Comparison of ENCODE assay signal across 8 cellular contexts in the genomic region with DNA sequence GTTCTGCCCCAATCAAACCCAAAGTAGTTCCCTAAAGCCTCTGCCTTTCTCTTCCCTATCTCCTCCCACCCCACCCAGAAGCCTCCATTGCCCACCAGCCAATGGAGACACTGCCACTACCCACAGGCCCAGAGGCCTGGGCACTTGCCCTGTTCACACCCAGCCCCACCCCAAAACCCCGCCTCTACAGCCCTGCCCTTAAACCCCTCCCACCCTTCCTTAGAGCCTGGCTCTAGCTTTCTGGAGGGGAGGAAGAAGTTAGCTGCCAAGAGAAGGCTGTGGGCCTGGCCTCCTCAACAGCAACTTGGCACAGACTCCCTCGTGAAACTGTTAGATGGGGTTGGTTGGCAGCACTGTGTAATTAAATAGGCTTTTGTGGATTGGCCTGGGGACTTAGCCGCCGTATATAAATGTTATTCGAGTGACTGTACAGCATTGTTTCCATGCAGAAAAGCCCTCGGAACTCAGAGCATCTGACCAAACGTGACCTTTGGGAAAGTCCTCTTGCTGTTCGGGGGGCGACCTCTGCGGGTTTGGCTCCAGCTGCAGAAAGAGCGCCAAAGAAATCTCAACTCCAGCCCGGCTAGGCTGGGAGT. TPM values are rescaled to one million over a fixed set of nuclear protein-coding genes. Genes with fewer than 3 reads are reported as not detected.
DNase-seq lines count a peak whose midpoint lies in the region; ATAC-seq and TF ChIP-seq lines count a peak whose summit lies in the region.

No MANE protein-coding gene starts in this region.

- H3K4me3 Mint-ChIP-seq in CD4-positive, alpha-beta T cell, result peak overlapping the region; percentile 87
- H3K4me3 Mint-ChIP-seq in IgD-negative memory B cell, result peak overlapping the region in 3 of 4 donors; percentile 65 to 84 (median 82)
- peak overlapping the region; percentile 80 for H3K4me3 Mint-ChIP-seq in activated CD8-positive, alpha-beta T cell treated with anti-CD3 and anti-CD28 coated beads, Interleukin-2, amount 10 ng/mL, durations not matched to agents 7 days and 5 days

- POLR2A ChIA-PET in CD4-positive, alpha-beta T cell (lab: Charles Lee), result interaction anchor here (1.1 to 2.0 kb wide), 3 partner anchors 37 to 88 kb away, joined by 7 to 27 read pairs (median 7); a partner anchor contains a TSS
- POLR2A ChIA-PET in activated CD8-positive, alpha-beta T cell treated with anti-CD3 and anti-CD28 coated beads, Interleukin-2, amount 10 ng/mL, durations not matched to agents 7 days and 5 days (lab: Charles Lee), result interaction anchor here (1.1 kb wide), 1 partner anchor 139 kb away, joined by 3 read pairs; no protein-coding TSS in a partner anchor

- peaks cover 7 to 21% (median 20%) of the 10 kb centered on the region in 3 donors for H3K4me1 ChIP-seq in skeletal muscle tissue (ENCODE audit: control insufficient read depth in 3 of 3, insufficient read depth in 3 of 3, low read length in 3 of 3)

- no peak overlapping the region for H3K27ac Mint-ChIP-seq in CD4-positive, alpha-beta T cell
- peak overlapping the region in 1 of 3 donors; percentile 92 for H3K27ac Mint-ChIP-seq in IgD-negative memory B cell
- H3K27ac Mint-ChIP-seq in activated CD8-positive, alpha-beta T cell treated with anti-CD3 and anti-CD28 coated beads, Interleukin-2, amount 10 ng/mL, durations not matched to agents 7 days and 5 days, result peak overlapping the region; percentile 89

- DNase-seq in CD4-positive, alpha-beta T cell, result no peak
- no peak for DNase-seq in activated CD8-positive, alpha-beta T cell treated with anti-CD3 and anti-CD28 coated beads, Interleukin-2, amount 10 ng/mL, durations not matched to agents 7 days and 5 days
- DNase-seq in left cardiac atrium, result peak; percentile 52
- DNase-seq in NCI-H748 treated with DMSO at 0.1 percent for 48 hours (lab: John Stamatoyannopoulos, UW), result no peak
- no peak for DNase-seq in NCI-H526 (lab: John Stamatoyannopoulos, UW)
- no peak for DNase-seq in NCI-H345 treated with DMSO at 0.1 percent for 48 hours (lab: John Stamatoyannopoulos, UW; ENCODE audit: unreplicated experiment)

- H3K9me3 Mint-ChIP-seq in CD4-positive, alpha-beta T cell, result no peaks in the 10 kb centered on the region
- H3K9me3 Mint-ChIP-seq in IgD-negative memory B cell, result no peaks in the 10 kb centered on the region
- no peaks in the 10 kb centered on the region for H3K9me3 Mint-ChIP-seq in activated CD8-positive, alpha-beta T cell treated with anti-CD3 and anti-CD28 coated beads, Interleukin-2, amount 10 ng/mL, durations not matched to agents 7 days and 5 days (ENCODE audit: insufficient read depth)

- H3K36me3 Mint-ChIP-seq in CD4-positive, alpha-beta T cell (ENCODE audit: low read depth), result no peaks in the 10 kb centered on the region
- no peaks in the 10 kb centered on the region for H3K36me3 Mint-ChIP-seq in IgD-negative memory B cell
- H3K36me3 Mint-ChIP-seq in activated CD8-positive, alpha-beta T cell treated with anti-CD3 and anti-CD28 coated beads, Interleukin-2, amount 10 ng/mL, durations not matched to agents 7 days and 5 days (ENCODE audit: low read depth), result no peaks in the 10 kb centered on the region

- intact Hi-C loops in CD4-positive, alpha-beta T cell (cut with DNase I, micrococcal nuclease), result loop anchor here (1.0 to 2.0 kb wide), 3 partner anchors 16 to 87 kb away; no protein-coding TSS in a partner anchor
- intact Hi-C loops in left cardiac atrium (cut with DNase I), result loop anchor here (1.0 to 5.0 kb wide), 3 partner anchors 36 to 87 kb away; no protein-coding TSS in a partner anchor

- no peaks in the 10 kb centered on the region for H3K27me3 Mint-ChIP-seq in CD4-positive, alpha-beta T cell
- peaks cover 5% of the 10 kb centered on the region for H3K27me3 Mint-ChIP-seq in IgD-negative memory B cell
- peaks cover 3% of the 10 kb centered on the region for H3K27me3 Mint-ChIP-seq in activated CD8-positive, alpha-beta T cell treated with anti-CD3 and anti-CD28 coated beads, Interleukin-2, amount 10 ng/mL, durations not matched to agents 7 days and 5 days (ENCODE audit: low read depth)

- H3K36me3 ChIP-seq in skeletal muscle tissue (ENCODE audit: control insufficient read depth in 3 of 3, insufficient read depth in 3 of 3, low read length in 3 of 3), result no peaks in the 10 kb centered on the region

- H3K27ac ChIP-seq in CD4-positive, alpha-beta T cell (ENCODE audit: low read depth, low read length), result no peak overlapping the region
- peak overlapping the region; percentile 56 for H3K27ac ChIP-seq in skeletal muscle tissue (ENCODE audit: low read depth, low read length)

- peaks cover 10% of the 10 kb centered on the region for H3K4me1 Mint-ChIP-seq in CD4-positive, alpha-beta T cell (ENCODE audit: low read depth)
- peaks cover 6 to 7% (median 6%) of the 10 kb centered on the region in 3 donors for H3K4me1 Mint-ChIP-seq in IgD-negative memory B cell
- peaks cover 20% of the 10 kb centered on the region for H3K4me1 Mint-ChIP-seq in activated CD8-positive, alpha-beta T cell treated with anti-CD3 and anti-CD28 coated beads, Interleukin-2, amount 10 ng/mL, durations not matched to agents 7 days and 5 days (ENCODE audit: low read depth)

- H3K27me3 ChIP-seq in CD4-positive, alpha-beta T cell (ENCODE audit: control insufficient read depth, insufficient read depth, low read length), result no peaks in the 10 kb centered on the region
- H3K27me3 ChIP-seq in skeletal muscle tissue (ENCODE audit: control insufficient read depth in 3 of 3, insufficient read depth in 3 of 3, low read length in 3 of 3), result no peaks in the 10 kb centered on the region

- ATAC-seq in CD4-positive, alpha-beta T cell (ENCODE audit: poor library complexity), result no peak
- peak; percentile 14 for ATAC-seq in activated CD8-positive, alpha-beta T cell treated with anti-CD3 and anti-CD28 coated beads, Interleukin-2, amount 10 ng/mL, durations not matched to agents 7 days and 5 days
- ATAC-seq in left cardiac atrium, result peak; percentile 78 to 80

- no peak overlapping the region for H3K4me3 ChIP-seq in skeletal muscle tissue (ENCODE audit: low read length in 3 of 3)

- TF ChIP-seq CTCF in CD4-positive, alpha-beta T cell (IDR thresholded peaks at IDR 0.05), result no peak

- CTCF ChIA-PET in CD4-positive, alpha-beta T cell (lab: Charles Lee), result interaction anchor here (0.7 to 3.1 kb wide), 13 partner anchors 13 to 184 kb away, joined by 3 to 76 read pairs (median 4); a partner anchor contains a TSS
- CTCF ChIA-PET in activated CD8-positive, alpha-beta T cell treated with anti-CD3 and anti-CD28 coated beads, Interleukin-2, amount 10 ng/mL, durations not matched to agents 7 days and 5 days (lab: Charles Lee), result interaction anchor here (1.0 to 8.4 kb wide), 19 partner anchors 9 to 142 kb away, joined by 3 to 105 read pairs (median 5); a partner anchor contains a TSS

- no peaks in the 10 kb centered on the region for H3K9me3 ChIP-seq in CD4-positive, alpha-beta T cell (ENCODE audit: control insufficient read depth, low read length)
- no peaks in the 10 kb centered on the region for H3K9me3 ChIP-seq in skeletal muscle tissue (ENCODE audit: control insufficient read depth in 3 of 3, low read length in 3 of 3)

- H3K9ac ChIP-seq in skeletal muscle tissue (ENCODE audit: low read depth in 1 of 3, low read length in 3 of 3), result peak overlapping the region in 1 of 3 donors; percentile 76

RNA-seq across cellular contexts. Expression of a gene that starts 31.4 kb away (rescaled TPM):
- 1 to 10 TPM; 2.8 to 3.0 TPM for total RNA-seq in CD4-positive, alpha-beta T cell
- not detected for polyA plus RNA-seq in IgD-negative memory B cell
- under 1 TPM; 0.71 to 0.83 TPM for total RNA-seq in activated CD8-positive, alpha-beta T cell treated with anti-CD3 and anti-CD28 coated beads, Interleukin-2, amount 10 ng/mL, durations not matched to agents 7 days and 5 days
- total RNA-seq in left cardiac atrium, result 1 to 10 TPM in 1 of 2 donors, under 1 TPM in 1; 0.94 to 1.3 TPM
- total RNA-seq in skeletal muscle tissue, result 28.7 TPM

RNA-seq across cellular contexts. Expression of a gene that starts 39.6 kb away (rescaled TPM):
- total RNA-seq in CD4-positive, alpha-beta T cell, result 10 to 100 TPM; 42.9 to 45.0 TPM
- polyA plus RNA-seq in IgD-negative memory B cell, result 9.7 TPM
- total RNA-seq in activated CD8-positive, alpha-beta T cell treated with anti-CD3 and anti-CD28 coated beads, Interleukin-2, amount 10 ng/mL, durations not matched to agents 7 days and 5 days, result 10 to 100 TPM; 33.5 to 34.5 TPM
- total RNA-seq in left cardiac atrium, result 10 to 100 TPM; 32.5 to 39.5 TPM
- total RNA-seq in skeletal muscle tissue, result 17.7 TPM

RNA-seq across cellular contexts. Expression of a gene that starts 39.8 kb away (rescaled TPM):
- total RNA-seq in CD4-positive, alpha-beta T cell, result 1 to 10 TPM; 8.6 to 9.6 TPM
- 23.1 TPM for polyA plus RNA-seq in IgD-negative memory B cell
- 10 to 100 TPM; 45.6 to 50.8 TPM for total RNA-seq in activated CD8-positive, alpha-beta T cell treated with anti-CD3 and anti-CD28 coated beads, Interleukin-2, amount 10 ng/mL, durations not matched to agents 7 days and 5 days
- total RNA-seq in left cardiac atrium (100 to 1,000 TPM in 1 of 2 donors, 10 to 100 TPM in 1; 80.1 to 132 TPM), skeletal muscle tissue (53.2 TPM)

RNA-seq across cellular contexts. Expression of a gene that starts 43.6 kb away (rescaled TPM):
- 10 to 100 TPM in 1 of 2 experiments, 1 to 10 TPM in 1; 8.6 to 10.5 TPM for total RNA-seq in CD4-positive, alpha-beta T cell
- 30.9 TPM for polyA plus RNA-seq in IgD-negative memory B cell
- total RNA-seq in activated CD8-positive, alpha-beta T cell treated with anti-CD3 and anti-CD28 coated beads, Interleukin-2, amount 10 ng/mL, durations not matched to agents 7 days and 5 days, result 10 to 100 TPM; 13.9 to 14.1 TPM
- total RNA-seq in left cardiac atrium (10 to 100 TPM; 13.3 to 14.3 TPM), skeletal muscle tissue (15.7 TPM)

RNA-seq across cellular contexts. Expression of a gene that starts 47.5 kb away (rescaled TPM):
- 10 to 100 TPM; 27.1 to 28.6 TPM for total RNA-seq in CD4-positive, alpha-beta T cell
- polyA plus RNA-seq in IgD-negative memory B cell, result 9.9 TPM
- 10 to 100 TPM; 39.8 to 44.6 TPM for total RNA-seq in activated CD8-positive, alpha-beta T cell treated with anti-CD3 and anti-CD28 coated beads, Interleukin-2, amount 10 ng/mL, durations not matched to agents 7 days and 5 days
- total RNA-seq in left cardiac atrium, result 10 to 100 TPM; 29.7 to 30.0 TPM
- total RNA-seq in skeletal muscle tissue, result 20.4 TPM
